ENCODE assay signal across 10 cellular contexts in genomic region chr5:152634596-152634995, GRCh38.
A peak's percentile ranks its signal among the peaks of the same experiment; 100 is the strongest.
DNase-seq lines count a peak whose midpoint lies in the region; ATAC-seq and TF ChIP-seq lines count a peak whose summit lies in the region.
"Had no signal": no experiment of that assay in that cellular context is flagged by ENCODE, and none has a peak within 500 bp of the region (broad histone marks: within the 10 kb centered on the region; RNA-seq: fewer than 3 reads in every experiment).

No MANE protein-coding gene starts in this region.

- ATAC-seq in naive thymus-derived CD8-positive, alpha-beta T cell = no peak
- ATAC-seq: activated naive CD8-positive, alpha-beta T cell treated with anti-CD3 and anti-CD28 coated beads, Interleukin-2, amount 50 U/mL, for 24 hours had no signal

- H3K9me3 Mint-ChIP-seq in naive thymus-derived CD8-positive, alpha-beta T cell = peaks cover 0 to 5% (median 0%) of the 10 kb centered on the region in 9 donors
- H3K9me3 Mint-ChIP-seq: activated naive CD8-positive, alpha-beta T cell treated with anti-CD3 and anti-CD28 coated beads, Interleukin-2, amount 50 U/mL, for 24 hours had no signal

- H3K4me1 Mint-ChIP-seq in naive thymus-derived CD8-positive, alpha-beta T cell = no peaks in the 10 kb centered on the region
- H3K4me1 Mint-ChIP-seq: activated naive CD8-positive, alpha-beta T cell treated with anti-CD3 and anti-CD28 coated beads, Interleukin-2, amount 50 U/mL, for 24 hours had no signal

- H3K36me3 Mint-ChIP-seq in naive thymus-derived CD8-positive, alpha-beta T cell = no peaks in the 10 kb centered on the region

- no peak for TF ChIP-seq CTCF in coronary artery (IDR thresholded peaks at IDR 0.05)

- H3K4me3 ChIP-seq in coronary artery = no peak overlapping the region

- POLR2A ChIA-PET in naive thymus-derived CD8-positive, alpha-beta T cell (lab: Charles Lee) = no interaction called here

- H3K27ac ChIP-seq in coronary artery = peak overlapping the region; percentile 38 to 78

- H3K27me3 Mint-ChIP-seq in naive thymus-derived CD8-positive, alpha-beta T cell = peaks cover 0 to under 1% (median 0%) of the 10 kb centered on the region in 5 donors
- H3K27me3 Mint-ChIP-seq: activated naive CD8-positive, alpha-beta T cell treated with anti-CD3 and anti-CD28 coated beads, Interleukin-2, amount 50 U/mL, for 24 hours had no signal

- DNase-seq in NCI-H1105 treated with DMSO at 0.1 percent for 48 hours (lab: John Stamatoyannopoulos, UW) (peak; percentile 53), NCI-H2196 treated with DMSO at 0.1 percent for 48 hours (lab: John Stamatoyannopoulos, UW; ENCODE audit: unreplicated experiment) (peak; percentile 33), coronary artery (ENCODE audit: low spot score) (no peak), nucleus accumbens (lab: John Stamatoyannopoulos, UW) (peak in 36 of 56 donors; percentile 0 to 64 (median 11))
- DNase-seq in effector CD8-positive, alpha-beta T cell (lab: John Stamatoyannopoulos, UW) = no peak
- no peak for DNase-seq in activated naive CD4-positive, alpha-beta T cell (lab: John Stamatoyannopoulos, UW)
- no peak for DNase-seq in effector CD4-positive, alpha-beta T cell
- DNase-seq in naive thymus-derived CD8-positive, alpha-beta T cell = no peak
- DNase-seq: activated naive CD8-positive, alpha-beta T cell treated with anti-CD3 and anti-CD28 coated beads, Interleukin-2, amount 50 U/mL, for 24 hours; Karpas-422 had no signal

- H3K27ac Mint-ChIP-seq in naive thymus-derived CD8-positive, alpha-beta T cell = no peak overlapping the region
- H3K27ac Mint-ChIP-seq: activated naive CD8-positive, alpha-beta T cell treated with anti-CD3 and anti-CD28 coated beads, Interleukin-2, amount 50 U/mL, for 24 hours had no signal

- no peak overlapping the region for H3K4me3 Mint-ChIP-seq in naive thymus-derived CD8-positive, alpha-beta T cell
- H3K4me3 Mint-ChIP-seq: activated naive CD8-positive, alpha-beta T cell treated with anti-CD3 and anti-CD28 coated beads, Interleukin-2, amount 50 U/mL, for 24 hours had no signal

Comparison
In these comparisons a context has a peak if more than half of its experiments do, and no peak if none do; other contexts are left out.
1. DNase-seq: peak in NCI-H1105 treated with DMSO at 0.1 percent for 48 hours (single experiment), NCI-H2196 treated with DMSO at 0.1 percent for 48 hours (single experiment) and nucleus accumbens (36 of 56); none in coronary artery (single experiment), effector CD8-positive, alpha-beta T cell (single experiment), activated naive CD4-positive, alpha-beta T cell (0 of 4), effector CD4-positive, alpha-beta T cell (single experiment) and naive thymus-derived CD8-positive, alpha-beta T cell (0 of 10).